9 cellular contexts compared by ENCODE assay signal in genomic region chr7:50359995-50360925, GRCh38. TPM values are rescaled to one million over a fixed set of nuclear protein-coding genes. Genes with fewer than 3 reads are reported as not detected.
DNase-seq lines count a peak whose midpoint lies in the region; TF ChIP-seq lines count a peak whose summit lies in the region.
"Had no signal": no experiment of that assay in that cellular context is flagged by ENCODE, and none has a peak within 500 bp of the region (broad histone marks: within the 10 kb centered on the region; RNA-seq: fewer than 3 reads in every experiment).

No MANE protein-coding gene starts in this region.

- peak overlapping the region; percentile 81 to 98 (median 92) for H3K27ac Mint-ChIP-seq in IgD-negative memory B cell

- H3K36me3 Mint-ChIP-seq in IgD-negative memory B cell: peaks cover 10% of the 10 kb centered on the region

- TF ChIP-seq CTCF in fibroblast of mammary gland (conservative IDR thresholded peaks at IDR 0.05; ENCODE audit: control insufficient read depth, insufficient read depth, low read depth, low read length): no peak

- H3K27me3 Mint-ChIP-seq in IgD-negative memory B cell: no peaks in the 10 kb centered on the region

- no peaks in the 10 kb centered on the region for H3K9me3 Mint-ChIP-seq in IgD-negative memory B cell

- peak overlapping the region in 3 of 4 donors; percentile 31 to 79 (median 45) for H3K4me3 Mint-ChIP-seq in IgD-negative memory B cell

- peaks cover 38 to 65% (median 48%) of the 10 kb centered on the region in 3 donors for H3K4me1 Mint-ChIP-seq in IgD-negative memory B cell

- DNase-seq in activated CD8-positive, alpha-beta memory T cell treated with anti-CD3 and anti-CD28 coated beads, Interleukin-2, amount 50 U/mL, for 1 hour (ENCODE audit: extremely low read depth): peak; percentile 80
- DNase-seq in fibroblast of mammary gland (ENCODE audit: low read depth) (peak; percentile 36), hepatic stellate cell (ENCODE audit: low spot score) (no peak), HK-2 (ENCODE audit: unreplicated experiment) (no peak), EL (no peak), NCI-H2107 treated with DMSO at 0.1 percent for 48 hours (lab: John Stamatoyannopoulos, UW; ENCODE audit: unreplicated experiment) (no peak)
- DNase-seq in stimulated activated CD8-positive, alpha-beta memory T cell treated with anti-CD3 and anti-CD28 coated beads, Interleukin-12 subunit alpha, Interleukin-12 subunit beta, amount 100 ng/mL, for 1 hour (ENCODE audit: low read depth): peak; percentile 62

- no peak overlapping the region for H3K4me3 ChIP-seq in fibroblast of mammary gland (ENCODE audit: control insufficient read depth, low read depth, low read length)
- H3K4me3 ChIP-seq: coronary artery had no signal

RNA-seq across cellular contexts. Expression of gene IKZF1, which starts 55.7 kb away (rescaled TPM):
- 213 TPM for polyA plus RNA-seq in IgD-negative memory B cell

Comparison
In these comparisons a context has a peak if more than half of its experiments do, and no peak if none do; other contexts are left out.
1. DNase-seq: peak in activated CD8-positive, alpha-beta memory T cell treated with anti-CD3 and anti-CD28 coated beads, Interleukin-2, amount 50 U/mL, for 1 hour (single experiment), fibroblast of mammary gland (single experiment) and stimulated activated CD8-positive, alpha-beta memory T cell treated with anti-CD3 and anti-CD28 coated beads, Interleukin-12 subunit alpha, Interleukin-12 subunit beta, amount 100 ng/mL, for 1 hour (single experiment); none in hepatic stellate cell (single experiment), HK-2 (single experiment), EL (single experiment) and NCI-H2107 treated with DMSO at 0.1 percent for 48 hours (single experiment).